23 cellular contexts compared by ENCODE assay signal in genomic region chr19:47068246-47068645, GRCh38. TPM values are rescaled to one million over a fixed set of nuclear protein-coding genes. Genes with fewer than 3 reads are reported as not detected.
A peak's percentile ranks its signal among the peaks of the same experiment; 100 is the strongest.
DNase-seq lines count a peak whose midpoint lies in the region; ATAC-seq and TF ChIP-seq lines count a peak whose summit lies in the region.
"Had no signal": no experiment of that assay in that cellular context is flagged by ENCODE, and none has a peak within 500 bp of the region (broad histone marks: within the 10 kb centered on the region; RNA-seq: fewer than 3 reads in every experiment).

No MANE protein-coding gene starts in this region.

- H3K79me2 ChIP-seq in GM23338 (replicated peaks; ENCODE audit: insufficient read depth) = peaks cover 4% of the 10 kb centered on the region; the same call in 1 of the 2 replicates

- H3K23ac ChIP-seq in neuronal stem cell (ENCODE audit: low read depth, low read length, poor library complexity) = no peak overlapping the region

- H3K79me1 ChIP-seq in neuronal stem cell (ENCODE audit: low read depth, low read length) = peaks cover 17% of the 10 kb centered on the region

- H3K27ac ChIP-seq in GM23338 (ENCODE audit: low read depth) = peak overlapping the region; percentile 39; the same call in 1 of the 2 replicates
- H3K27ac ChIP-seq in RWPE1 = peak overlapping the region; percentile 46
- H3K27ac ChIP-seq in neuronal stem cell (replicated peaks; ENCODE audit: low read length) = no peak overlapping the region
- H3K27ac ChIP-seq: A549, GM23248 had no signal

- H4K8ac ChIP-seq in neuronal stem cell (ENCODE audit: low read depth, low read length) = no peak overlapping the region

- DNase-seq in GM23338 (ENCODE audit: low spot score) (no peak), RWPE1 (ENCODE audit: low spot score) (no peak), neuronal stem cell (ENCODE audit: low spot score) (no peak), NCI-H1417 treated with DMSO at 0.1 percent for 48 hours (lab: John Stamatoyannopoulos, UW) (no peak)
- DNase-seq in stimulated activated naive B cell treated with anti-CD40 and anti-IgM and Interleukin-4, amounts not matched to agents 10 μg/mL and 1 μg/mL and 100 μg/mL, for 72 hours = no peak
- DNase-seq: 8988T; ACHN; AML-193; BE2C; CD4-positive, alpha-beta T cell; CD8-positive, alpha-beta memory T cell; DMS 273 treated with DMSO at 0.1 percent for 48 hours; DMS79; EL; GF-D8; GM23248; H9 had no signal

- no peak overlapping the region for H3K27ac Mint-ChIP-seq in GM23338
- H3K27ac Mint-ChIP-seq in stimulated activated naive B cell treated with anti-CD40 and anti-IgM and Interleukin-4, amounts not matched to agents 10 μg/mL and 1 μg/mL and 100 μg/mL, for 72 hours = peak overlapping the region; percentile 9
- H3K27ac Mint-ChIP-seq: CD4-positive, alpha-beta T cell; CD8-positive, alpha-beta memory T cell; H9 had no signal

- peaks cover 9% of the 10 kb centered on the region for H3F3A ChIP-seq in GM23338 (replicated peaks; ENCODE audit: low read depth)

- no peaks in the 10 kb centered on the region for H3K27me3 ChIP-seq in GM23338 (ENCODE audit: insufficient read depth)
- no peaks in the 10 kb centered on the region for H3K27me3 ChIP-seq in neuronal stem cell (ENCODE audit: control insufficient read depth in 3 of 3, insufficient read depth in 3 of 3, low read depth in 1 of 3, low read length in 3 of 3)
- H3K27me3 ChIP-seq: BE2C; BLaER1 treated with 17β-estradiol and CSF1 and Interleukin-3, amounts not matched to agents 10 nM and 100 nM had no signal

- no peak overlapping the region for H2BK12ac ChIP-seq in neuronal stem cell (ENCODE audit: low read length)

- H3K9me2 ChIP-seq in GM23338 (ENCODE audit: insufficient read depth) = no peaks in the 10 kb centered on the region

- H3K36me3 Mint-ChIP-seq in GM23338 (ENCODE audit: low read depth) = peaks cover 61% of the 10 kb centered on the region
- peaks cover 32 to 61% of the 10 kb centered on the region in 2 donors for H3K36me3 Mint-ChIP-seq in stimulated activated naive B cell treated with anti-CD40 and anti-IgM and Interleukin-4, amounts not matched to agents 10 μg/mL and 1 μg/mL and 100 μg/mL, for 72 hours

- no peak overlapping the region for H3K4me3 Mint-ChIP-seq in GM23338
- no peak overlapping the region for H3K4me3 Mint-ChIP-seq in stimulated activated naive B cell treated with anti-CD40 and anti-IgM and Interleukin-4, amounts not matched to agents 10 μg/mL and 1 μg/mL and 100 μg/mL, for 72 hours
- H3K4me3 Mint-ChIP-seq: CD14-positive monocyte; CD4-positive, alpha-beta T cell; CD8-positive, alpha-beta memory T cell; H9 had no signal

- H3K9me3 ChIP-seq in neuronal stem cell (replicated peaks in 1 of 2; ENCODE audit: control insufficient read depth in 2 of 2, insufficient read depth in 1 of 2, low read depth in 1 of 2, low read length in 2 of 2) = no peaks in the 10 kb centered on the region
- H3K9me3 ChIP-seq: A549; BE2C; BLaER1 treated with 17β-estradiol and CSF1 and Interleukin-3, amounts not matched to agents 10 nM and 100 nM had no signal

- no peak overlapping the region for H2BK5ac ChIP-seq in neuronal stem cell (ENCODE audit: low read length)

- peak overlapping the region; percentile 60 for H3K9ac ChIP-seq in neuronal stem cell (ENCODE audit: low read depth, low read length, poor library complexity)
- H3K9ac ChIP-seq: GM23248 had no signal

- H3K9me3 Mint-ChIP-seq in GM23338 = no peaks in the 10 kb centered on the region
- no peaks in the 10 kb centered on the region for H3K9me3 Mint-ChIP-seq in stimulated activated naive B cell treated with anti-CD40 and anti-IgM and Interleukin-4, amounts not matched to agents 10 μg/mL and 1 μg/mL and 100 μg/mL, for 72 hours
- H3K9me3 Mint-ChIP-seq: CD14-positive monocyte; CD4-positive, alpha-beta T cell; CD8-positive, alpha-beta memory T cell; H9 had no signal

- TF ChIP-seq CTCF in GM23338 (conservative IDR thresholded peaks at IDR 0.05; ENCODE audit: low read depth in 2 of 2) (no peak), RWPE1 (conservative IDR thresholded peaks at IDR 0.05; ENCODE audit: low read depth) (no peak)

- POLR2A ChIA-PET in RWPE1 (lab: Yijun Ruan, JAX; ENCODE audit: low non-redundant PET) = interaction anchor here (0.6 kb wide), 1 partner anchor 55 kb away, joined by 3 read pairs; no protein-coding TSS in a partner anchor

- H3K4me2 ChIP-seq in GM23338 = no peak overlapping the region
- no peak overlapping the region for H3K4me2 ChIP-seq in neuronal stem cell (ENCODE audit: insufficient read depth, low read length, poor library complexity, severe bottlenecking)
- H3K4me2 ChIP-seq: A549; BLaER1 treated with 17β-estradiol and CSF1 and Interleukin-3, amounts not matched to agents 10 nM and 100 nM had no signal

- no peak overlapping the region for H2AK5ac ChIP-seq in neuronal stem cell (ENCODE audit: low read depth, low read length)

- H3K18ac ChIP-seq in neuronal stem cell (ENCODE audit: low read length) = no peak overlapping the region

- CTCF ChIA-PET in RWPE1 (lab: Yijun Ruan, JAX) = interaction anchor here (0.6 to 1.1 kb wide), 4 partner anchors 11 to 120 kb away, joined by 3 to 5 read pairs (median 4); no protein-coding TSS in a partner anchor

- WGBS in neuronal stem cell (ENCODE audit: extremely low coverage in 2 of 2, insufficient read length in 2 of 2, insufficient replicate concordance in 1 of 2), 2 donors = no CpG with 5 or more reads among the region's 8 CpGs

- peaks cover 26% of the 10 kb centered on the region for H4K20me1 ChIP-seq in GM23338 (replicated peaks; ENCODE audit: insufficient read depth)

- H2AFZ ChIP-seq in GM23338 = no peak overlapping the region
- H2AFZ ChIP-seq in neuronal stem cell (ENCODE audit: low read length) = no peak overlapping the region
- H2AFZ ChIP-seq: GM23248 had no signal

- H4K91ac ChIP-seq in neuronal stem cell (ENCODE audit: low read depth, low read length, poor library complexity) = no peak overlapping the region

- H3K27me3 Mint-ChIP-seq in GM23338 (ENCODE audit: insufficient read depth, low read depth, poor library complexity) = peaks cover 15% of the 10 kb centered on the region
- H3K27me3 Mint-ChIP-seq in stimulated activated naive B cell treated with anti-CD40 and anti-IgM and Interleukin-4, amounts not matched to agents 10 μg/mL and 1 μg/mL and 100 μg/mL, for 72 hours = no peaks in the 10 kb centered on the region
- H3K27me3 Mint-ChIP-seq: CD4-positive, alpha-beta T cell had no signal

- H2BK120ac ChIP-seq in neuronal stem cell (ENCODE audit: low read depth, low read length) = no peak overlapping the region

- no peak for ATAC-seq in GM23338
- ATAC-seq in stimulated activated naive B cell treated with anti-CD40 and anti-IgM and Interleukin-4, amounts not matched to agents 10 μg/mL and 1 μg/mL and 100 μg/mL, for 72 hours (replicated peaks) = no peak
- no peak for ATAC-seq in HG03342 (IDR thresholded peaks at IDR 0.05; ENCODE audit: unreplicated experiment)
- no peak for ATAC-seq in HG03571 (IDR thresholded peaks at IDR 0.05; ENCODE audit: unreplicated experiment)
- ATAC-seq: HCT116 had no signal

- H2BK15ac ChIP-seq in neuronal stem cell (ENCODE audit: low read length) = no peak overlapping the region

- no peaks in the 10 kb centered on the region; the same call in 2 of the 3 replicates for H3K4me1 Mint-ChIP-seq in GM23338
- peaks cover 0 to 3% of the 10 kb centered on the region in 2 donors for H3K4me1 Mint-ChIP-seq in stimulated activated naive B cell treated with anti-CD40 and anti-IgM and Interleukin-4, amounts not matched to agents 10 μg/mL and 1 μg/mL and 100 μg/mL, for 72 hours
- H3K4me1 Mint-ChIP-seq: CD14-positive monocyte had no signal

- H3K4me1 ChIP-seq in GM23338 (ENCODE audit: insufficient read depth) (no peaks in the 10 kb centered on the region), neuronal stem cell (ENCODE audit: control insufficient read depth in 2 of 2, insufficient read depth in 1 of 2, low read depth in 1 of 2, low read length in 2 of 2) (peaks cover 0 to 5% of the 10 kb centered on the region in 2 donors)
- H3K4me1 ChIP-seq: A549; BE2C; BLaER1 treated with 17β-estradiol and CSF1 and Interleukin-3, amounts not matched to agents 10 nM and 100 nM had no signal

- H3K4ac ChIP-seq in neuronal stem cell (ENCODE audit: low read length) = no peak overlapping the region

- H3K14ac ChIP-seq in neuronal stem cell (ENCODE audit: low read length) = no peak overlapping the region

- no peak overlapping the region for H3K4me3 ChIP-seq in GM23338
- no peak overlapping the region for H3K4me3 ChIP-seq in neuronal stem cell (ENCODE audit: low read length in 2 of 2)
- H3K4me3 ChIP-seq: A549; BLaER1 treated with 17β-estradiol and CSF1 and Interleukin-3, amounts not matched to agents 10 nM and 100 nM; GM23248 had no signal

- peaks cover 6% of the 10 kb centered on the region; the same call in 1 of the 2 replicates for H3K36me3 ChIP-seq in GM23338 (ENCODE audit: insufficient read depth)
- H3K36me3 ChIP-seq in neuronal stem cell (replicated peaks in 1 of 2; ENCODE audit: control insufficient read depth in 2 of 2, insufficient read depth in 2 of 2, low read length in 2 of 2) = peaks cover 61 to 96% of the 10 kb centered on the region in 2 donors

RNA-seq across cellular contexts. Expression of gene TMEM160, which starts 19.8 kb away (rescaled TPM):
- total RNA-seq in GM23338 (2014; rRNA removed; shearing (Covaris generic)) = 53.0 and 60.4 TPM in 2 replicates
- 251 and 255 TPM in 2 replicates for polyA plus RNA-seq in GM23338 (2016; fragmentation: Nextera tagmentation; extraction: Ambion mirVana)
- polyA plus RNA-seq in neuronal stem cell (2013, experiment 1 of 2) = 49.2 TPM
- polyA plus RNA-seq in neuronal stem cell (2013, experiment 2 of 2) = 45.0 TPM

RNA-seq across cellular contexts. Expression of gene ZC3H4, which starts 45.3 kb away (rescaled TPM):
- 33.8 and 36.9 TPM in 2 replicates for total RNA-seq in GM23338 (2014; rRNA removed; shearing (Covaris generic))
- polyA plus RNA-seq in GM23338 (2016; fragmentation: Nextera tagmentation; extraction: Ambion mirVana) = 26.7 and 29.4 TPM in 2 replicates
- 19.2 TPM for polyA plus RNA-seq in neuronal stem cell (2013, experiment 1 of 2)
- polyA plus RNA-seq in neuronal stem cell (2013, experiment 2 of 2) = 19.1 TPM

RNA-seq across cellular contexts. Expression of gene NPAS1, which starts 48.6 kb away (rescaled TPM):
- total RNA-seq in GM23338 (2014; rRNA removed; shearing (Covaris generic)) = 5.0 and 5.6 TPM in 2 replicates
- 9.7 and 9.8 TPM in 2 replicates for polyA plus RNA-seq in GM23338 (2016; fragmentation: Nextera tagmentation; extraction: Ambion mirVana)
- 4.9 TPM for polyA plus RNA-seq in neuronal stem cell (2013, experiment 1 of 2)
- polyA plus RNA-seq in neuronal stem cell (2013, experiment 2 of 2) = 4.7 TPM
- polyA plus RNA-seq: CD14-positive monocyte; CD8-positive, alpha-beta memory T cell had no signal
